Comparison of ENCODE assay signal across 24 cellular contexts in the genomic region with DNA sequence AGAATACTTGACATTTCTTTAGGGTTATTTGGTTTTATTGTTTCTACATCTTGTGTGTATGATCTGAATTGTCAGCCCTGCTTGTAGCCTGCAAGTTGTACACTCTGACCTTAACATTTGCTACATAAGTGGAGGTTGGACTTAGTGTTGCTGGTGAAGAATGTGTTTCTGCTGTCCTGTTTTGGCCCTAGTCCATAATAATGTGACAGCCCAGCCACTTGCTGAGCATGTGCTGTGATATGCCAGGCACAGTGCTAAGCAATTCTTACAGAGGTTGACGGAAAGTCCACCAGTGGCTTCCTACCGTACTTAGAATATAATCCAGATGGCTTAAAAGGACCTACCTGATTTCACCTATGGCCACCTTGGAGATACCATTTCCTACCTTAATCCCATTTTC.
"Had no signal": no experiment of that assay in that cellular context is flagged by ENCODE, and none has a peak within 500 bp of the region (broad histone marks: within the 10 kb centered on the region; RNA-seq: fewer than 3 reads in every experiment).

No MANE protein-coding gene starts in this region.

- H3K9me3 ChIP-seq: MG63 had no signal

- H3K27me3 ChIP-seq: MG63, SJCRH30 had no signal

- H3K36me3 ChIP-seq: MG63, SJCRH30 had no signal

- ATAC-seq: HepG2, SK-N-SH treated with all-trans-retinoic acid at 6 μM for 48 hours had no signal

- H3K27ac ChIP-seq: SJCRH30 had no signal

- H3K4me3 ChIP-seq: MG63, SJCRH30 had no signal

- DNase-seq: IMR-90, Karpas-422, KG1, MG63, NCI-H1092, NCI-H1105 treated with DMSO at 0.1 percent for 48 hours, NCI-H1417 treated with DMSO at 0.1 percent for 48 hours, NCI-H146, NCI-H1694 treated with DMSO at 0.1 percent for 48 hours, NCI-H1930, NCI-H2081, NCI-H2107, NCI-H2171, NCI-H226, NCI-H446, NCI-H510A, NCI-H524 treated with DMSO at 0.1 percent for 48 hours, NCI-H69, NCI-H774, RPMI8226, SHP77 treated with DMSO at 0.1 percent for 48 hours, SJCRH30 had no signal

- H3K4me1 ChIP-seq: SJCRH30 had no signal
